1 cellular context compared by ENCODE assay signal in genomic region chr1:41314781-41315481, GRCh38.
TF ChIP-seq lines count a peak whose summit lies in the region.

No MANE protein-coding gene starts in this region.

TF ChIP-seq in IMR-90, 13 proteins besides CTCF, POLR2A, EP300 and RAD21:
- TF ChIP-seq BHLHE40 (IDR thresholded peaks at IDR 0.05; ENCODE audit: low read depth, low read length) (no peak), CHD1 (IDR thresholded peaks at IDR 0.05; ENCODE audit: low read depth, low read length) (no peak), SMC3 (IDR thresholded peaks at IDR 0.05; ENCODE audit: low read depth, low read length) (no peak), RCOR1 (IDR thresholded peaks at IDR 0.05; ENCODE audit: insufficient replicate concordance, low read length) (no peak), MAZ (IDR thresholded peaks at IDR 0.05; ENCODE audit: borderline replicate concordance, low read depth, low read length) (no peak), CEBPB (IDR thresholded peaks at IDR 0.05; ENCODE audit: low read depth, low read length) (no peak), FOS (IDR thresholded peaks at IDR 0.05; ENCODE audit: low read depth, low read length) (no peak), RFX5 (IDR thresholded peaks at IDR 0.05; ENCODE audit: low read depth, low read length) (no peak), MXI1 (IDR thresholded peaks at IDR 0.05; ENCODE audit: borderline replicate concordance, low read depth, low read length) (no peak), ELK1 (IDR thresholded peaks at IDR 0.05; ENCODE audit: borderline replicate concordance, low read depth, low read length) (no peak), MAFK (IDR thresholded peaks at IDR 0.05; ENCODE audit: low read depth, low read length) (no peak), USF2 (IDR thresholded peaks at IDR 0.05; ENCODE audit: low read depth, low read length) (no peak), NFE2L2 (IDR thresholded peaks at IDR 0.05; ENCODE audit: low read depth, low read length) (no peak)
